8 cellular contexts compared by ENCODE assay signal in the genomic region with DNA sequence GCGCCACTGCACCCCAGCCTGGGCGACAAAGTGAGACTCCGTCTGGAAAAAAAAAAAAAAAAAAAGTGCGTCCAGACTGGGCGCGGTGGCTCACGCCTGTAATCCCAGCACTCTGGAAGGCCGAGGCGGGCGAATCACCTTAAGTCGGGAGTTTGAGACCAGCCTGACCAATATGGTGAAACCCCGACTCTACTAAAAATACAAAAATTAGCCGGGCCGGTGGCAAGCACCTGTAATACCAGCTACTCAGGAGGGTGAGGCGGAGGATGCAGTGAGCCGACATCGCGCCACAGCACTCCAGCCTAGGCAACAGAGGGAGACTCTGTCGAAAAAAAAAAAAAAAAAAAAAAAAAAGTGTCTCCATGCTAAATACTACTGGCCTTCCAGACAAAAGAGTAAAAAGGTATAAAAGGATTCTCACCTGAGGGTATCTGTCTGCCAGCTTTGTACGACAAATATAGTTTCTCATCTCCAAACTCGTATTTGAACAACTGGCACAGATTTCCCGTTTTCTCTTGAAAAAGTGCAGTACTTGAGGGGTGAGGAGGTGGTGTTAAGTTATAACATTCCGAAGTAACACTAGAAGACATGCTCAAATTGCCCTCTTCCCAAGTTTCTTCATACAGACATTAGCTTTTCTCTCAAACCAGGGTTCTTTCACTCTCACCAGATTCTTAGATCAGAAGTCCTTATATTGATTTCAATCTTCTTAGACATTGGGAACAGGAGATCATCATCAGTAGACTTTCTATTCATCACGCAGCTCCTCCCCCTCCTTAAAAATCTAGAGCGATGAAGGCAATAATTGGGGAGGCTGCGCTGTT. TPM values are rescaled to one million over a fixed set of nuclear protein-coding genes. Genes with fewer than 3 reads are reported as not detected.
DNase-seq lines count a peak whose midpoint lies in the region; ATAC-seq and TF ChIP-seq lines count a peak whose summit lies in the region.

No MANE protein-coding gene starts in this region.

- no peak overlapping the region for H3K23ac ChIP-seq in neuronal stem cell (ENCODE audit: low read depth, low read length, poor library complexity)

- H3K79me2 ChIP-seq in PC-3 (ENCODE audit: low read length): peaks cover 41% of the 10 kb centered on the region

- peak; percentile 17 for DNase-seq in activated CD8-positive, alpha-beta memory T cell treated with anti-CD3 and anti-CD28 coated beads, Interleukin-2, amount 50 U/mL, for 48 hours
- DNase-seq in activated CD8-positive, alpha-beta memory T cell treated with anti-CD3 and anti-CD28 coated beads for 24 hours: no peak
- DNase-seq in PC-3 (no peak), epithelial cell of prostate (ENCODE audit: low read depth, low spot score) (no peak), neuronal stem cell (ENCODE audit: low spot score) (no peak), dedifferentiated amniotic fluid mesenchymal stem cell (ENCODE audit: extremely low spot score) (no peak)

- H3F3A ChIP-seq in PC-3 (ENCODE audit: low read length, unreplicated experiment): no peaks in the 10 kb centered on the region

- H3K14ac ChIP-seq in neuronal stem cell (ENCODE audit: low read length): no peak overlapping the region

- H3K4me2 ChIP-seq in PC-3 (ENCODE audit: low read length): peak overlapping the region; percentile 87
- H3K4me2 ChIP-seq in neuronal stem cell (ENCODE audit: insufficient read depth, low read length, poor library complexity, severe bottlenecking): peak overlapping the region; percentile 56

- H3K9ac ChIP-seq in PC-3 (ENCODE audit: low read length) (peak overlapping the region; percentile 86), neuronal stem cell (ENCODE audit: low read depth, low read length, poor library complexity) (no peak overlapping the region)

- H3K9me2 ChIP-seq in PC-3 (replicated peaks; ENCODE audit: low read length): no peaks in the 10 kb centered on the region

- H3K4me1 ChIP-seq in PC-3 (ENCODE audit: insufficient read depth, low read length): peaks cover 23% of the 10 kb centered on the region
- H3K4me1 ChIP-seq in neuronal stem cell (ENCODE audit: control insufficient read depth in 2 of 2, insufficient read depth in 1 of 2, low read depth in 1 of 2, low read length in 2 of 2): peaks cover 12 to 17% of the 10 kb centered on the region in 2 donors

- POLR2A ChIA-PET in PC-3 (lab: Charles Lee; ENCODE audit: unreplicated experiment): no interaction called here

- H2BK5ac ChIP-seq in neuronal stem cell (ENCODE audit: low read length): no peak overlapping the region

- H2AK5ac ChIP-seq in neuronal stem cell (ENCODE audit: low read depth, low read length): no peak overlapping the region

- no peak overlapping the region for H2BK12ac ChIP-seq in neuronal stem cell (ENCODE audit: low read length)

- H3K36me3 ChIP-seq in PC-3 (ENCODE audit: low read depth, low read length): no peaks in the 10 kb centered on the region
- H3K36me3 ChIP-seq in neuronal stem cell (replicated peaks in 1 of 2; ENCODE audit: control insufficient read depth in 2 of 2, insufficient read depth in 2 of 2, low read length in 2 of 2): peaks cover 0 to 22% of the 10 kb centered on the region in 2 donors

- no peaks in the 10 kb centered on the region for H3K27me3 ChIP-seq in PC-3 (ENCODE audit: low read length)
- H3K27me3 ChIP-seq in neuronal stem cell (ENCODE audit: control insufficient read depth in 3 of 3, insufficient read depth in 3 of 3, low read depth in 1 of 3, low read length in 3 of 3): peaks cover 0 to 4% (median 0%) of the 10 kb centered on the region in 3 experiments

- H2AFZ ChIP-seq in PC-3 (ENCODE audit: low read length) (peak overlapping the region; percentile 98), neuronal stem cell (ENCODE audit: low read length) (peak overlapping the region; percentile 98)

- CTCF ChIA-PET in PC-3 (lab: Charles Lee): interaction anchor here (0.6 kb wide), 1 partner anchor 258 kb away, joined by 3 read pairs; no protein-coding TSS in a partner anchor

- ATAC-seq in PC-3 (peak; percentile 7; the same call in 1 of the 2 replicates), HG02852 (IDR thresholded peaks at IDR 0.05; ENCODE audit: unreplicated experiment) (no peak), HG03039 (IDR thresholded peaks at IDR 0.05; ENCODE audit: unreplicated experiment) (no peak)

- H3K79me1 ChIP-seq in neuronal stem cell (ENCODE audit: low read depth, low read length): no peaks in the 10 kb centered on the region

- no peak overlapping the region for H4K91ac ChIP-seq in neuronal stem cell (ENCODE audit: low read depth, low read length, poor library complexity)

- no peak overlapping the region for H2BK120ac ChIP-seq in neuronal stem cell (ENCODE audit: low read depth, low read length)

- H3K9me3 ChIP-seq in PC-3 (ENCODE audit: low read length): no peaks in the 10 kb centered on the region
- no peaks in the 10 kb centered on the region for H3K9me3 ChIP-seq in neuronal stem cell (replicated peaks in 1 of 2; ENCODE audit: control insufficient read depth in 2 of 2, insufficient read depth in 1 of 2, low read depth in 1 of 2, low read length in 2 of 2)

- no peak overlapping the region for H3K18ac ChIP-seq in neuronal stem cell (ENCODE audit: low read length)

- H3K27ac ChIP-seq in PC-3 (ENCODE audit: low read length): no peak overlapping the region
- peak overlapping the region; percentile 69 for H3K27ac ChIP-seq in epithelial cell of prostate
- no peak overlapping the region for H3K27ac ChIP-seq in neuronal stem cell (replicated peaks; ENCODE audit: low read length)

- intact Hi-C loops in PC-3 (cut with micrococcal nuclease): loop anchor here (2.0 kb wide), 2 partner anchors 14 to 102 kb away; a partner anchor contains a TSS

- no peak overlapping the region for H3K4ac ChIP-seq in neuronal stem cell (ENCODE audit: low read length)

- WGBS in neuronal stem cell (ENCODE audit: extremely low coverage in 2 of 2, insufficient read length in 2 of 2, insufficient replicate concordance in 1 of 2), 2 donors: no CpG with 5 or more reads among the region's 26 CpGs

- TSS peak; percentile 51 for BruUV-seq in PC-3 (replicated peaks; lab: Mats Ljungman, UMichigan)

- peak overlapping the region; percentile 98 for H3K4me3 ChIP-seq in PC-3 (ENCODE audit: low read length)
- H3K4me3 ChIP-seq in neuronal stem cell (ENCODE audit: low read length in 2 of 2): peak overlapping the region; percentile 85 to 92

- H4K8ac ChIP-seq in neuronal stem cell (ENCODE audit: low read depth, low read length): no peak overlapping the region

- no peaks in the 10 kb centered on the region for H4K20me1 ChIP-seq in PC-3 (ENCODE audit: low read length)

- no peak overlapping the region for H2BK15ac ChIP-seq in neuronal stem cell (ENCODE audit: low read length)

- TF ChIP-seq CTCF in PC-3 (conservative IDR thresholded peaks at IDR 0.05; ENCODE audit: low read depth, low read length): no peak

RNA-seq across cellular contexts. Expression of a gene that starts 1.1 kb away (rescaled TPM):
- 27.7 and 55.8 TPM in 2 replicates for total RNA-seq in PC-3 (2014; rRNA removed)
- polyA plus RNA-seq in neuronal stem cell (2013, experiment 1 of 2): 16.2 TPM
- polyA plus RNA-seq in neuronal stem cell (2013, experiment 2 of 2): 16.8 TPM

RNA-seq across cellular contexts. Expression of a gene that starts 30.3 kb away (rescaled TPM):
- total RNA-seq in PC-3 (2014; rRNA removed): not detected in 2 replicates
- polyA plus RNA-seq in neuronal stem cell (2013, experiment 1 of 2): not detected
- not detected for polyA plus RNA-seq in neuronal stem cell (2013, experiment 2 of 2)
